ENCODE assay signal across 13 cellular contexts in genomic region chr5:178150977-178151734, GRCh38. TPM values are rescaled to one million over a fixed set of nuclear protein-coding genes. Genes with fewer than 3 reads are reported as not detected.
DNase-seq lines count a peak whose midpoint lies in the region; ATAC-seq and TF ChIP-seq lines count a peak whose summit lies in the region.
"Had no signal": no experiment of that assay in that cellular context is flagged by ENCODE, and none has a peak within 500 bp of the region (broad histone marks: within the 10 kb centered on the region; RNA-seq: fewer than 3 reads in every experiment).

No MANE protein-coding gene starts in this region.

- ATAC-seq in activated CD4-positive, CD25-positive, alpha-beta regulatory T cell treated with anti-CD3 and anti-CD28 coated beads, Interleukin-2, amount 50 U/mL, for 24 hours, result no peak
- no peak for ATAC-seq in HG03457 (IDR thresholded peaks at IDR 0.05; ENCODE audit: unreplicated experiment)
- ATAC-seq: lower lobe of right lung had no signal

- CTCF ChIA-PET in A673 (lab: Charles Lee), result no interaction called here

- H3K36me3 ChIP-seq in A673 (ENCODE audit: insufficient read depth, low read length, poor library complexity, severe bottlenecking), result peaks cover 55% of the 10 kb centered on the region

- H3K27ac ChIP-seq in A673 (ENCODE audit: low read depth, low read length, poor library complexity, severe bottlenecking), result peak overlapping the region; percentile 23
- H3K27ac ChIP-seq: lower lobe of right lung had no signal

- no peak for TF ChIP-seq CTCF in A673 (conservative IDR thresholded peaks at IDR 0.05; ENCODE audit: low read depth, low read length)

- peak overlapping the region; percentile 68 for H3K4me3 Mint-ChIP-seq in activated T-helper 1 cell treated with anti-CD3 and anti-CD28 coated beads, Interleukin-12 subunit alpha, Interleukin-12 subunit beta, Interleukin-2, Interleukin-4 antibody, amounts not matched to agents 30 ng/mL and 10 ng/mL and 1 ng/mL, durations not matched to agents 14 hours and 24 hours and 36 hours

- DNase-seq in A673 (ENCODE audit: low spot score), result no peak
- peak; percentile 42 for DNase-seq in DMS114 treated with DMSO at 0.1 percent for 48 hours (lab: John Stamatoyannopoulos, UW; ENCODE audit: unreplicated experiment)
- no peak for DNase-seq in activated T-helper 1 cell treated with anti-CD3 and anti-CD28 coated beads, Interleukin-12 subunit alpha, Interleukin-12 subunit beta, Interleukin-2, Interleukin-4 antibody, amounts not matched to agents 30 ng/mL and 10 ng/mL and 1 ng/mL, durations not matched to agents 14 hours and 24 hours and 36 hours (ENCODE audit: low spot score)
- peak; percentile 73 for DNase-seq in islet precursor cell
- DNase-seq in NCI-H82 (lab: John Stamatoyannopoulos, UW), result no peak
- DNase-seq in Ammon's horn (ENCODE audit: low spot score), result no peak
- DNase-seq: H7, lower lobe of right lung, NCI-H1417 had no signal

- no peaks in the 10 kb centered on the region for H3K9me3 Mint-ChIP-seq in activated T-helper 1 cell treated with anti-CD3 and anti-CD28 coated beads, Interleukin-12 subunit alpha, Interleukin-12 subunit beta, Interleukin-2, Interleukin-4 antibody, amounts not matched to agents 30 ng/mL and 10 ng/mL and 1 ng/mL, durations not matched to agents 14 hours and 24 hours and 36 hours

- peaks cover 8% of the 10 kb centered on the region for H3K4me1 ChIP-seq in A673 (ENCODE audit: insufficient read depth, low read length, poor library complexity, severe bottlenecking)

- intact Hi-C loops in A673 (cut with micrococcal nuclease; ENCODE audit: unreplicated experiment), result no loop called here
- intact Hi-C loops in activated T-helper 1 cell treated with anti-CD3 and anti-CD28 coated beads, Interleukin-12 subunit alpha, Interleukin-12 subunit beta, Interleukin-2, Interleukin-4 antibody, amounts not matched to agents 30 ng/mL and 10 ng/mL and 1 ng/mL, durations not matched to agents 14 hours and 24 hours and 36 hours (cut with micrococcal nuclease), result loop anchor here (5.0 kb wide), 4 partner anchors 559 to 1504 kb away; partner anchors contain the start of genes MXD3, TMED9, TSPAN17 and ZNF879

- H3K27me3 ChIP-seq in A673 (replicated peaks; ENCODE audit: insufficient read depth, low read depth, low read length, poor library complexity), result no peaks in the 10 kb centered on the region

- H3K9me3 ChIP-seq in A673 (ENCODE audit: low read depth, low read length, poor library complexity, severe bottlenecking), result no peaks in the 10 kb centered on the region
- H3K9me3 ChIP-seq: lower lobe of right lung had no signal

- no peaks in the 10 kb centered on the region for H3K27me3 Mint-ChIP-seq in activated T-helper 1 cell treated with anti-CD3 and anti-CD28 coated beads, Interleukin-12 subunit alpha, Interleukin-12 subunit beta, Interleukin-2, Interleukin-4 antibody, amounts not matched to agents 30 ng/mL and 10 ng/mL and 1 ng/mL, durations not matched to agents 14 hours and 24 hours and 36 hours (ENCODE audit: insufficient read depth)

- peaks cover 76% of the 10 kb centered on the region for H3K4me1 Mint-ChIP-seq in activated T-helper 1 cell treated with anti-CD3 and anti-CD28 coated beads, Interleukin-12 subunit alpha, Interleukin-12 subunit beta, Interleukin-2, Interleukin-4 antibody, amounts not matched to agents 30 ng/mL and 10 ng/mL and 1 ng/mL, durations not matched to agents 14 hours and 24 hours and 36 hours (ENCODE audit: low read depth)

- H3K36me3 Mint-ChIP-seq in activated T-helper 1 cell treated with anti-CD3 and anti-CD28 coated beads, Interleukin-12 subunit alpha, Interleukin-12 subunit beta, Interleukin-2, Interleukin-4 antibody, amounts not matched to agents 30 ng/mL and 10 ng/mL and 1 ng/mL, durations not matched to agents 14 hours and 24 hours and 36 hours (ENCODE audit: low read depth), result peaks cover 50% of the 10 kb centered on the region

- POLR2A ChIA-PET in A673 (lab: Charles Lee; ENCODE audit: low non-redundant PET), result no interaction called here

- no peak overlapping the region for H3K4me3 ChIP-seq in A673 (ENCODE audit: low read depth, low read length, poor library complexity, severe bottlenecking)
- H3K4me3 ChIP-seq: lower lobe of right lung had no signal

- H3K27ac Mint-ChIP-seq in activated T-helper 1 cell treated with anti-CD3 and anti-CD28 coated beads, Interleukin-12 subunit alpha, Interleukin-12 subunit beta, Interleukin-2, Interleukin-4 antibody, amounts not matched to agents 30 ng/mL and 10 ng/mL and 1 ng/mL, durations not matched to agents 14 hours and 24 hours and 36 hours, result no peak overlapping the region

- no TSS peak for BruUV-seq in A673 (replicated peaks; lab: Mats Ljungman, UMichigan)

RNA-seq across cellular contexts. Expression of gene NHP2, which starts 2.5 kb away (rescaled TPM):
- 223 and 232 TPM in 2 replicates for total RNA-seq in A673 (2021)
- 264 and 265 TPM in 2 replicates for total RNA-seq in activated T-helper 1 cell treated with anti-CD3 and anti-CD28 coated beads, Interleukin-12 subunit alpha, Interleukin-12 subunit beta, Interleukin-2, Interleukin-4 antibody, amounts not matched to agents 30 ng/mL and 10 ng/mL and 1 ng/mL, durations not matched to agents 14 hours and 24 hours and 36 hours

RNA-seq across cellular contexts. Expression of gene RMND5B, which starts 20.3 kb away (rescaled TPM):
- total RNA-seq in A673 (2021), result 37.0 and 38.0 TPM in 2 replicates
- total RNA-seq in activated T-helper 1 cell treated with anti-CD3 and anti-CD28 coated beads, Interleukin-12 subunit alpha, Interleukin-12 subunit beta, Interleukin-2, Interleukin-4 antibody, amounts not matched to agents 30 ng/mL and 10 ng/mL and 1 ng/mL, durations not matched to agents 14 hours and 24 hours and 36 hours, result 23.9 and 28.0 TPM in 2 replicates

RNA-seq across cellular contexts. Expression of gene GMCL2, which starts 36.0 kb away (rescaled TPM):
- total RNA-seq in A673 (2021), result not detected in 2 replicates
- not detected in 2 replicates for total RNA-seq in activated T-helper 1 cell treated with anti-CD3 and anti-CD28 coated beads, Interleukin-12 subunit alpha, Interleukin-12 subunit beta, Interleukin-2, Interleukin-4 antibody, amounts not matched to agents 30 ng/mL and 10 ng/mL and 1 ng/mL, durations not matched to agents 14 hours and 24 hours and 36 hours
- total RNA-seq: aorta, H7, lower lobe of right lung, skeletal muscle tissue had no signal

RNA-seq across cellular contexts. Expression of gene N4BP3, which starts 37.8 kb away (rescaled TPM):
- total RNA-seq in A673 (2021), result 0.66 and 0.73 TPM in 2 replicates
- total RNA-seq in activated T-helper 1 cell treated with anti-CD3 and anti-CD28 coated beads, Interleukin-12 subunit alpha, Interleukin-12 subunit beta, Interleukin-2, Interleukin-4 antibody, amounts not matched to agents 30 ng/mL and 10 ng/mL and 1 ng/mL, durations not matched to agents 14 hours and 24 hours and 36 hours, result 1.8 TPM in 2 replicates

RNA-seq across cellular contexts. Expression of gene HNRNPAB, which starts 53.2 kb away (rescaled TPM):
- 369 and 408 TPM in 2 replicates for total RNA-seq in A673 (2021)
- 459 and 472 TPM in 2 replicates for total RNA-seq in activated T-helper 1 cell treated with anti-CD3 and anti-CD28 coated beads, Interleukin-12 subunit alpha, Interleukin-12 subunit beta, Interleukin-2, Interleukin-4 antibody, amounts not matched to agents 30 ng/mL and 10 ng/mL and 1 ng/mL, durations not matched to agents 14 hours and 24 hours and 36 hours

Comparison
In these comparisons a context has a peak if more than half of its experiments do, and no peak if none do; other contexts are left out.
1. DNase-seq: peak in DMS114 treated with DMSO at 0.1 percent for 48 hours (single experiment) and islet precursor cell (single experiment); none in A673 (single experiment), activated T-helper 1 cell treated with anti-CD3 and anti-CD28 coated beads, Interleukin-12 subunit alpha, Interleukin-12 subunit beta, Interleukin-2, Interleukin-4 antibody, amounts not matched to agents 30 ng/mL and 10 ng/mL and 1 ng/mL, durations not matched to agents 14 hours and 24 hours and 36 hours (single experiment), NCI-H82 (single experiment) and Ammon's horn (single experiment).